ENCODE assay signal across 1 cellular context in the genomic region with DNA sequence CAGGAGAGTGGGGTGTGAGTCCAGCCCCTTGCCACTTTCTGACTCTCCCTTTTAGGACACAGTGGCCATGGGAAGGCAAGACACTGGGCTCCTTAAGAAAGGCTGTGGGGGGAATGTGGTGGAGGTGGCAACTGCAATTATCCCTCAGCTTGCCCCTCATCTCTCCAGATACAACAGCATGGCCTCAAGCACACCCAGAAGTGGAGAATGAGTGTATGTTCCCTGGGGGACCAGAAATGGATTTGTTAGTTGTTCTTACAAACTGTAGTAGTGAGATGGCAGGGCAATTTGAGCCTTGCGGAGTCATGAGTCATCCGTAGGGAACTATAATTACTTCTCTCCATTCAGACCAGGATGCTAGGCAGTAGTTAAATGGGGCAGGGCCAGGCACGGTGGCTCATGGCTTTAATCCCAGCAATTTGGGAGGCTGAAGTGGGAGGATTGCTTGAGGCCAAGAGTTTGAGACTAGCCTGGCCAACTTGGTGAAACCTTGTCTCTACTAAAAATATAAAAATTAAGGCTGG.
TF ChIP-seq lines count a peak whose summit lies in the region.

No MANE protein-coding gene starts in this region.

TF ChIP-seq in HEK293, 187 proteins besides CTCF, POLR2A, EP300 and RAD21 (continued from another document and continues in another):
- TF ChIP-seq, protein P1, sequence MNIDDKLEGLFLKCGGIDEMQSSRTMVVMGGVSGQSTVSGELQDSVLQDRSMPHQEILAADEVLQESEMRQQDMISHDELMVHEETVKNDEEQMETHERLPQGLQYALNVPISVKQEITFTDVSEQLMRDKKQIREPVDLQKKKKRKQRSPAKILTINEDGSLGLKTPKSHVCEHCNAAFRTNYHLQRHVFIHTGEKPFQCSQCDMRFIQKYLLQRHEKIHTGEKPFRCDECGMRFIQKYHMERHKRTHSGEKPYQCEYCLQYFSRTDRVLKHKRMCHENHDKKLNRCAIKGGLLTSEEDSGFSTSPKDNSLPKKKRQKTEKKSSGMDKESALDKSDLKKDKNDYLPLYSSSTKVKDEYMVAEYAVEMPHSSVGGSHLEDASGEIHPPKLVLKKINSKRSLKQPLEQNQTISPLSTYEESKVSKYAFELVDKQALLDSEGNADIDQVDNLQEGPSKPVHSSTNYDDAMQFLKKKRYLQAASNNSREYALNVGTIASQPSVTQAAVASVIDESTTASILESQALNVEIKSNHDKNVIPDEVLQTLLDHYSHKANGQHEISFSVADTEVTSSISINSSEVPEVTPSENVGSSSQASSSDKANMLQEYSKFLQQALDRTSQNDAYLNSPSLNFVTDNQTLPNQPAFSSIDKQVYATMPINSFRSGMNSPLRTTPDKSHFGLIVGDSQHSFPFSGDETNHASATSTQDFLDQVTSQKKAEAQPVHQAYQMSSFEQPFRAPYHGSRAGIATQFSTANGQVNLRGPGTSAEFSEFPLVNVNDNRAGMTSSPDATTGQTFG (tag by site-specific recombination; IDR thresholded peaks at IDR 0.05; ENCODE audit: borderline replicate concordance), result no peak
- TF ChIP-seq BCL11A (tag by site-specific recombination; IDR thresholded peaks at IDR 0.05; ENCODE audit: low read depth) (peak; percentile 75; the same call in 1 of the 2 replicates), ZNF792 (tag by site-specific recombination; IDR thresholded peaks at IDR 0.05) (0 out of 2 replicates have a peak, but pooled peaks have one; percentile 48), IKZF3 (tag by site-specific recombination; IDR thresholded peaks at IDR 0.05) (peak; percentile 91), ZNF600 (tag by site-specific recombination; IDR thresholded peaks at IDR 0.05) (peak; percentile 96), ZNF529 (tag by site-specific recombination; IDR thresholded peaks at IDR 0.05; ENCODE audit: insufficient replicate concordance) (no peak), ZNF146 (tag by site-specific recombination; IDR thresholded peaks at IDR 0.05) (peak; percentile 35; the same call in 1 of the 2 replicates), ZNF629 (tag by site-specific recombination; IDR thresholded peaks at IDR 0.05) (peak; percentile 81), MZF1 (tag by site-specific recombination; IDR thresholded peaks at IDR 0.05; ENCODE audit: borderline replicate concordance) (peak; percentile 95), ZBTB21 (tag by site-specific recombination; IDR thresholded peaks at IDR 0.05) (peak; percentile 10; the same call in 1 of the 2 replicates), ZNF530 (tag by site-specific recombination; IDR thresholded peaks at IDR 0.05; ENCODE audit: low read depth) (no peak), ZNF133 (tag by site-specific recombination; IDR thresholded peaks at IDR 0.05) (peak; percentile 51), ZNF416 (tag by site-specific recombination; IDR thresholded peaks at IDR 0.05) (peak; percentile 66; the same call in 1 of the 2 replicates), ZBTB20 (tag by site-specific recombination; IDR thresholded peaks at IDR 0.05) (peak; percentile 47; the same call in 1 of the 2 replicates), ZNF768 (tag by site-specific recombination; IDR thresholded peaks at IDR 0.05) (0 out of 2 replicates have a peak, but pooled peaks have one; percentile 22), KLF8 (tag by site-specific recombination; IDR thresholded peaks at IDR 0.05) (peak; percentile 93), ZNF830 (tag by site-specific recombination; IDR thresholded peaks at IDR 0.05; ENCODE audit: low read depth) (no peak), ZNF501 (tag by site-specific recombination; IDR thresholded peaks at IDR 0.05) (0 out of 2 replicates have a peak, but pooled peaks have one; percentile 41), ZNF658 (tag by site-specific recombination; IDR thresholded peaks at IDR 0.05) (no peak), ZFHX2 (tag by site-specific recombination; conservative IDR thresholded peaks at IDR 0.05) (peak; percentile 54), ZNF138 (tag by site-specific recombination; IDR thresholded peaks at IDR 0.05; ENCODE audit: borderline replicate concordance) (no peak), ZNF391 (tag by site-specific recombination; IDR thresholded peaks at IDR 0.05; ENCODE audit: borderline replicate concordance, low read depth) (peak; percentile 82), ZNF571 (tag by site-specific recombination; IDR thresholded peaks at IDR 0.05) (no peak), ZNF548 (tag by site-specific recombination; IDR thresholded peaks at IDR 0.05) (no peak), ZBTB17 (tag by site-specific recombination; IDR thresholded peaks at IDR 0.05) (peak; percentile 91), WT1 (tag by site-specific recombination; IDR thresholded peaks at IDR 0.05) (peak; percentile 92), KLF9 (tag by site-specific recombination; IDR thresholded peaks at IDR 0.05; ENCODE audit: low read depth) (peak; percentile 38), SP7 (tag by site-specific recombination; IDR thresholded peaks at IDR 0.05) (peak; percentile 100), ZNF473 (tag by site-specific recombination; IDR thresholded peaks at IDR 0.05) (no peak), GLIS1 (tag by site-specific recombination; IDR thresholded peaks at IDR 0.05) (peak; percentile 82)
- TF ChIP-seq, protein P2, sequence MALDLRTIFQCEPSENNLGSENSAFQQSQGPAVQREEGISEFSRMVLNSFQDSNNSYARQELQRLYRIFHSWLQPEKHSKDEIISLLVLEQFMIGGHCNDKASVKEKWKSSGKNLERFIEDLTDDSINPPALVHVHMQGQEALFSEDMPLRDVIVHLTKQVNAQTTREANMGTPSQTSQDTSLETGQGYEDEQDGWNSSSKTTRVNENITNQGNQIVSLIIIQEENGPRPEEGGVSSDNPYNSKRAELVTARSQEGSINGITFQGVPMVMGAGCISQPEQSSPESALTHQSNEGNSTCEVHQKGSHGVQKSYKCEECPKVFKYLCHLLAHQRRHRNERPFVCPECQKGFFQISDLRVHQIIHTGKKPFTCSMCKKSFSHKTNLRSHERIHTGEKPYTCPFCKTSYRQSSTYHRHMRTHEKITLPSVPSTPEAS (tag by site-specific recombination; IDR thresholded peaks at IDR 0.05), result peak; percentile 27; the same call in 1 of the 2 replicates
- TF ChIP-seq, protein P3, sequence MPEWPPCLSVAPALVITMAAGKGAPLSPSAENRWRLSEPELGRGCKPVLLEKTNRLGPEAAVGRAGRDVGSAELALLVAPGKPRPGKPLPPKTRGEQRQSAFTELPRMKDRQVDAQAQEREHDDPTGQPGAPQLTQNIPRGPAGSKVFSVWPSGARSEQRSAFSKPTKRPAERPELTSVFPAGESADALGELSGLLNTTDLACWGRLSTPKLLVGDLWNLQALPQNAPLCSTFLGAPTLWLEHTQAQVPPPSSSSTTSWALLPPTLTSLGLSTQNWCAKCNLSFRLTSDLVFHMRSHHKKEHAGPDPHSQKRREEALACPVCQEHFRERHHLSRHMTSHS (tag by site-specific recombination; IDR thresholded peaks at IDR 0.05), result no peak
- TF ChIP-seq, protein P4, sequence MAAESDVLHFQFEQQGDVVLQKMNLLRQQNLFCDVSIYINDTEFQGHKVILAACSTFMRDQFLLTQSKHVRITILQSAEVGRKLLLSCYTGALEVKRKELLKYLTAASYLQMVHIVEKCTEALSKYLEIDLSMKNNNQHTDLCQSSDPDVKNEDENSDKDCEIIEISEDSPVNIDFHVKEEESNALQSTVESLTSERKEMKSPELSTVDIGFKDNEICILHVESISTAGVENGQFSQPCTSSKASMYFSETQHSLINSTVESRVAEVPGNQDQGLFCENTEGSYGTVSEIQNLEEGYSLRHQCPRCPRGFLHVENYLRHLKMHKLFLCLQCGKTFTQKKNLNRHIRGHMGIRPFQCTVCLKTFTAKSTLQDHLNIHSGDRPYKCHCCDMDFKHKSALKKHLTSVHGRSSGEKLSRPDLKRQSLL (tag by site-specific recombination; IDR thresholded peaks at IDR 0.05), result peak; percentile 29; the same call in 1 of the 2 replicates
- TF ChIP-seq, protein P5, sequence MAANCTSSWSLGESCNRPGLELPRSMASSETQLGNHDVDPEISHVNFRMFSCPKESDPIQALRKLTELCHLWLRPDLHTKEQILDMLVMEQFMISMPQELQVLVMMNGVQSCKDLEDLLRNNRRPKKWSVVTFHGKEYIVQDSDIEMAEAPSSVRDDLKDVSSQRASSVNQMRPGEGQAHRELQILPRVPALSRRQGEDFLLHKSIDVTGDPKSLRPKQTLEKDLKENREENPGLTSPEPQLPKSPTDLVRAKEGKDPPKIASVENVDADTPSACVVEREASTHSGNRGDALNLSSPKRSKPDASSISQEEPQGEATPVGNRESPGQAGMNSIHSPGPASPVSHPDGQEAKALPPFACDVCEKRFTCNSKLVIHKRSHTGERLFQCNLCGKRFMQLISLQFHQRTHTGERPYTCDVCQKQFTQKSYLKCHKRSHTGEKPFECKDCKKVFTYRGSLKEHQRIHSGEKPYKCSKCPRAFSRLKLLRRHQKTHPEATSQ (tag by site-specific recombination; IDR thresholded peaks at IDR 0.05), result 0 out of 2 replicates have a peak, but pooled peaks have one; percentile 36
- TF ChIP-seq, protein P6, sequence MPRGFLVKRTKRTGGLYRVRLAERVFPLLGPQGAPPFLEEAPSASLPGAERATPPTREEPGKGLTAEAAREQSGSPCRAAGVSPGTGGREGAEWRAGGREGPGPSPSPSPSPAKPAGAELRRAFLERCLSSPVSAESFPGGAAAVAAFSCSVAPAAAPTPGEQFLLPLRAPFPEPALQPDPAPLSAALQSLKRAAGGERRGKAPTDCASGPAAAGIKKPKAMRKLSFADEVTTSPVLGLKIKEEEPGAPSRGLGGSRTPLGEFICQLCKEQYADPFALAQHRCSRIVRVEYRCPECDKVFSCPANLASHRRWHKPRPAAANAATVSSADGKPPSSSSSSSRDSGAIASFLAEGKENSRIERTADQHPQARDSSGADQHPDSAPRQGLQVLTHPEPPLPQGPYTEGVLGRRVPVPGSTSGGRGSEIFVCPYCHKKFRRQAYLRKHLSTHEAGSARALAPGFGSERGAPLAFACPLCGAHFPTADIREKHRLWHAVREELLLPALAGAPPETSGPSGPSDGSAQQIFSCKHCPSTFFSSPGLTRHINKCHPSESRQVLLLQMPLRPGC (tag by site-specific recombination; IDR thresholded peaks at IDR 0.05), result peak; percentile 87
- TF ChIP-seq, protein P7, sequence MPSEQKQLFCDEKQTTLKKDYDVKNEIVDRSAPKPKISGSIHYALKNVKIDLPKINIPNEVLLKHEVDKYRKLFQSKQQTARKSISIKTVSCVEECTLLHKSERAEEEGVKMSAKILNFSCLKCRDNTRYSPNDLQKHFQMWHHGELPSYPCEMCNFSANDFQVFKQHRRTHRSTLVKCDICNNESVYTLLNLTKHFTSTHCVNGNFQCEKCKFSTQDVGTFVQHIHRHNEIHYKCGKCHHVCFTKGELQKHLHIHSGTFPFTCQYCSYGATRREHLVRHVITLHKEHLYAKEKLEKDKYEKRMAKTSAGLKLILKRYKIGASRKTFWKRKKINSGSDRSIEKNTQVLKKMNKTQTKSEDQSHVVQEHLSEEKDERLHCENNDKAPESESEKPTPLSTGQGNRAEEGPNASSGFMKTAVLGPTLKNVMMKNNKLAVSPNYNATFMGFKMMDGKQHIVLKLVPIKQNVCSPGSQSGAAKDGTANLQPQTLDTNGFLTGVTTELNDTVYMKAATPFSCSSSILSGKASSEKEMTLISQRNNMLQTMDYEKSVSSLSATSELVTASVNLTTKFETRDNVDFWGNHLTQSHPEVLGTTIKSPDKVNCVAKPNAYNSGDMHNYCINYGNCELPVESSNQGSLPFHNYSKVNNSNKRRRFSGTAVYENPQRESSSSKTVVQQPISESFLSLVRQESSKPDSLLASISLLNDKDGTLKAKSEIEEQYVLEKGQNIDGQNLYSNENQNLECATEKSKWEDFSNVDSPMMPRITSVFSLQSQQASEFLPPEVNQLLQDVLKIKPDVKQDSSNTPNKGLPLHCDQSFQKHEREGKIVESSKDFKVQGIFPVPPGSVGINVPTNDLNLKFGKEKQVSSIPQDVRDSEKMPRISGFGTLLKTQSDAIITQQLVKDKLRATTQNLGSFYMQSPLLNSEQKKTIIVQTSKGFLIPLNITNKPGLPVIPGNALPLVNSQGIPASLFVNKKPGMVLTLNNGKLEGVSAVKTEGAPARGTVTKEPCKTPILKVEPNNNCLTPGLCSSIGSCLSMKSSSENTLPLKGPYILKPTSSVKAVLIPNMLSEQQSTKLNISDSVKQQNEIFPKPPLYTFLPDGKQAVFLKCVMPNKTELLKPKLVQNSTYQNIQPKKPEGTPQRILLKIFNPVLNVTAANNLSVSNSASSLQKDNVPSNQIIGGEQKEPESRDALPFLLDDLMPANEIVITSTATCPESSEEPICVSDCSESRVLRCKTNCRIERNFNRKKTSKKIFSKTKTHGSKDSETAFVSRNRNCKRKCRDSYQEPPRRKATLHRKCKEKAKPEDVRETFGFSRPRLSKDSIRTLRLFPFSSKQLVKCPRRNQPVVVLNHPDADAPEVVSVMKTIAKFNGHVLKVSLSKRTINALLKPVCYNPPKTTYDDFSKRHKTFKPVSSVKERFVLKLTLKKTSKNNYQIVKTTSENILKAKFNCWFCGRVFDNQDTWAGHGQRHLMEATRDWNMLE (tag by site-specific recombination; conservative IDR thresholded peaks at IDR 0.05; ENCODE audit: low read depth), result peak; percentile 40; the same call in 1 of the 2 replicates
- TF ChIP-seq, protein P8, sequence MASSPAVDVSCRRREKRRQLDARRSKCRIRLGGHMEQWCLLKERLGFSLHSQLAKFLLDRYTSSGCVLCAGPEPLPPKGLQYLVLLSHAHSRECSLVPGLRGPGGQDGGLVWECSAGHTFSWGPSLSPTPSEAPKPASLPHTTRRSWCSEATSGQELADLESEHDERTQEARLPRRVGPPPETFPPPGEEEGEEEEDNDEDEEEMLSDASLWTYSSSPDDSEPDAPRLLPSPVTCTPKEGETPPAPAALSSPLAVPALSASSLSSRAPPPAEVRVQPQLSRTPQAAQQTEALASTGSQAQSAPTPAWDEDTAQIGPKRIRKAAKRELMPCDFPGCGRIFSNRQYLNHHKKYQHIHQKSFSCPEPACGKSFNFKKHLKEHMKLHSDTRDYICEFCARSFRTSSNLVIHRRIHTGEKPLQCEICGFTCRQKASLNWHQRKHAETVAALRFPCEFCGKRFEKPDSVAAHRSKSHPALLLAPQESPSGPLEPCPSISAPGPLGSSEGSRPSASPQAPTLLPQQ (tag by site-specific recombination; IDR thresholded peaks at IDR 0.05), result peak; percentile 98
- TF ChIP-seq, protein P9, sequence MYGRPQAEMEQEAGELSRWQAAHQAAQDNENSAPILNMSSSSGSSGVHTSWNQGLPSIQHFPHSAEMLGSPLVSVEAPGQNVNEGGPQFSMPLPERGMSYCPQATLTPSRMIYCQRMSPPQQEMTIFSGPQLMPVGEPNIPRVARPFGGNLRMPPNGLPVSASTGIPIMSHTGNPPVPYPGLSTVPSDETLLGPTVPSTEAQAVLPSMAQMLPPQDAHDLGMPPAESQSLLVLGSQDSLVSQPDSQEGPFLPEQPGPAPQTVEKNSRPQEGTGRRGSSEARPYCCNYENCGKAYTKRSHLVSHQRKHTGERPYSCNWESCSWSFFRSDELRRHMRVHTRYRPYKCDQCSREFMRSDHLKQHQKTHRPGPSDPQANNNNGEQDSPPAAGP (tag by site-specific recombination; IDR thresholded peaks at IDR 0.05), result peak; percentile 96
- TF ChIP-seq, protein P10, sequence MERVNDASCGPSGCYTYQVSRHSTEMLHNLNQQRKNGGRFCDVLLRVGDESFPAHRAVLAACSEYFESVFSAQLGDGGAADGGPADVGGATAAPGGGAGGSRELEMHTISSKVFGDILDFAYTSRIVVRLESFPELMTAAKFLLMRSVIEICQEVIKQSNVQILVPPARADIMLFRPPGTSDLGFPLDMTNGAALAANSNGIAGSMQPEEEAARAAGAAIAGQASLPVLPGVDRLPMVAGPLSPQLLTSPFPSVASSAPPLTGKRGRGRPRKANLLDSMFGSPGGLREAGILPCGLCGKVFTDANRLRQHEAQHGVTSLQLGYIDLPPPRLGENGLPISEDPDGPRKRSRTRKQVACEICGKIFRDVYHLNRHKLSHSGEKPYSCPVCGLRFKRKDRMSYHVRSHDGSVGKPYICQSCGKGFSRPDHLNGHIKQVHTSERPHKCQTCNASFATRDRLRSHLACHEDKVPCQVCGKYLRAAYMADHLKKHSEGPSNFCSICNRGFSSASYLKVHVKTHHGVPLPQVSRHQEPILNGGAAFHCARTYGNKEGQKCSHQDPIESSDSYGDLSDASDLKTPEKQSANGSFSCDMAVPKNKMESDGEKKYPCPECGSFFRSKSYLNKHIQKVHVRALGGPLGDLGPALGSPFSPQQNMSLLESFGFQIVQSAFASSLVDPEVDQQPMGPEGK (tag by site-specific recombination; IDR thresholded peaks at IDR 0.05), result peak; percentile 86
